In the genomic region with DNA sequence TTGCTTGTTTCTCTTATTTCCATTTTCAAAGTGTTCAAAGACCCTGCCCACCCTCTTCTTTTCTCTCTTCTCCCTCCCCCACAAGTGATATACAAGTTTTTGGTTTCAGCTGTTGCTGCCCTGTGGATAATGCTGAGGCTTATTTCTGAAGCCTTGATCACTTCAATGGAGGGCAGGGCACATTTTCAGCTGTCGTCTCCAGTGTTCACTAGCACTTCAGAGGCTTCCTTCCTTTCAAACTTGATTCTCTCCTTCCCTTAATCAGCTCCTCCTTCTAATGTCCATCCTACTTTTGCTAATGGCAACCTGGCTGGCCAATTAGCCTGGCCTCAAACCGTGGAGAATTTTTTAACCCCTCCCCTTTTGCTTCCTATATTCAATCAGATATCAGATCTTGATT, we compare ENCODE assay signal across 24 cellular contexts.
"Had no signal": no experiment of that assay in that cellular context is flagged by ENCODE, and none has a peak within 500 bp of the region (broad histone marks: within the 10 kb centered on the region; RNA-seq: fewer than 3 reads in every experiment).

No MANE protein-coding gene starts in this region.

- H3K36me3 ChIP-seq: esophagus squamous epithelium, heart right ventricle, left lung, prostate gland, thoracic aorta, tibial nerve, upper lobe of left lung had no signal

- H3K4me3 ChIP-seq: esophagus squamous epithelium, heart right ventricle, left lung, mucosa of descending colon, prostate gland, thoracic aorta, tibial nerve, upper lobe of left lung had no signal

- H3K27ac ChIP-seq: esophagus squamous epithelium, heart right ventricle, left lung, prostate gland, thoracic aorta, tibial nerve, upper lobe of left lung had no signal

- H3K27ac Mint-ChIP-seq: mesothelial cell of epicardium; stimulated activated naive B cell treated with anti-CD40 and anti-IgM and Interleukin-4, amounts not matched to agents 10 μg/mL and 1 μg/mL and 100 μg/mL, for 72 hours; stimulated activated naive CD8-positive, alpha-beta T cell treated with anti-CD3 and anti-CD28 coated beads, Interleukin-15, Interleukin-2, amounts not matched to agents 100 ng/mL and 50 ng/mL, for 24 hours had no signal

- H3K4me3 Mint-ChIP-seq: mesothelial cell of epicardium; naive thymus-derived CD8-positive, alpha-beta T cell; stimulated activated naive B cell treated with anti-CD40 and anti-IgM and Interleukin-4, amounts not matched to agents 10 μg/mL and 1 μg/mL and 100 μg/mL, for 72 hours; stimulated activated naive CD8-positive, alpha-beta T cell treated with anti-CD3 and anti-CD28 coated beads, Interleukin-15, Interleukin-2, amounts not matched to agents 100 ng/mL and 50 ng/mL, for 24 hours had no signal

- H3K4me1 Mint-ChIP-seq: naive thymus-derived CD8-positive, alpha-beta T cell; stimulated activated naive B cell treated with anti-CD40 and anti-IgM and Interleukin-4, amounts not matched to agents 10 μg/mL and 1 μg/mL and 100 μg/mL, for 72 hours had no signal

- H3K9me3 ChIP-seq: esophagus squamous epithelium, left lung, mucosa of descending colon, prostate gland, thoracic aorta, tibial nerve, upper lobe of left lung had no signal

- H3K36me3 Mint-ChIP-seq: naive thymus-derived CD8-positive, alpha-beta T cell had no signal

- DNase-seq: cerebellar nuclear complex; effector memory CD4-positive, alpha-beta T cell; esophagus squamous epithelium; foreskin melanocyte; glutamatergic neuron; heart right ventricle; hippocampal formation; left cardiac atrium; left lung; mesenchymal stem cell; mucosa of descending colon; naive thymus-derived CD8-positive, alpha-beta T cell; nucleus accumbens; right cardiac atrium; small intestine; stimulated activated CD4-positive, alpha-beta T cell treated with anti-CD3 and anti-CD28 coated beads, Interleukin-15, amount 100 ng/mL, for 24 hours; stimulated activated CD4-positive, alpha-beta T cell treated with anti-CD3 and anti-CD28 coated beads, Interleukin-2, amount 100 ng/mL, for 48 hours; stimulated activated naive B cell treated with anti-CD40 and anti-IgM and Interleukin-4, amounts not matched to agents 10 μg/mL and 1 μg/mL and 100 μg/mL, for 72 hours; upper lobe of left lung had no signal

- ATAC-seq: heart right ventricle; left cardiac atrium; left lung; mucosa of descending colon; naive thymus-derived CD8-positive, alpha-beta T cell; right cardiac atrium; stimulated activated naive B cell treated with anti-CD40 and anti-IgM and Interleukin-4, amounts not matched to agents 10 μg/mL and 1 μg/mL and 100 μg/mL, for 72 hours had no signal

- H3K27me3 ChIP-seq: left lung, tibial nerve, upper lobe of left lung had no signal

- H3K4me1 ChIP-seq: esophagus squamous epithelium, heart right ventricle, left lung, prostate gland, tibial nerve, upper lobe of left lung had no signal
